In genomic region chr12:78746001-78746400, GRCh38 we compare ENCODE assay signal across 1 cellular context.
TF ChIP-seq lines count a peak whose summit lies in the region.

No MANE protein-coding gene starts in this region.

TF ChIP-seq in GM12878, 131 proteins besides CTCF, POLR2A, EP300 and RAD21 (continued from another document):
- TF ChIP-seq ZNF687 (IDR thresholded peaks at IDR 0.05) (no peak), SREBF1 (IDR thresholded peaks at IDR 0.05; ENCODE audit: low read length) (no peak), BCLAF1 (IDR thresholded peaks at IDR 0.05) (no peak), PAX5 (IDR thresholded peaks at IDR 0.05; ENCODE audit: borderline replicate concordance, low read depth, low read length) (no peak), IKZF2 (IDR thresholded peaks at IDR 0.05) (no peak), NR2C2 (IDR thresholded peaks at IDR 0.05; ENCODE audit: borderline replicate concordance, control insufficient read depth, insufficient read length, low read depth) (no peak), TARDBP (IDR thresholded peaks at IDR 0.05; ENCODE audit: borderline replicate concordance) (no peak), HDAC6 (IDR thresholded peaks at IDR 0.05; ENCODE audit: unreplicated experiment) (no peak)
